ENCODE assay signal across 35 cellular contexts in the genomic region with DNA sequence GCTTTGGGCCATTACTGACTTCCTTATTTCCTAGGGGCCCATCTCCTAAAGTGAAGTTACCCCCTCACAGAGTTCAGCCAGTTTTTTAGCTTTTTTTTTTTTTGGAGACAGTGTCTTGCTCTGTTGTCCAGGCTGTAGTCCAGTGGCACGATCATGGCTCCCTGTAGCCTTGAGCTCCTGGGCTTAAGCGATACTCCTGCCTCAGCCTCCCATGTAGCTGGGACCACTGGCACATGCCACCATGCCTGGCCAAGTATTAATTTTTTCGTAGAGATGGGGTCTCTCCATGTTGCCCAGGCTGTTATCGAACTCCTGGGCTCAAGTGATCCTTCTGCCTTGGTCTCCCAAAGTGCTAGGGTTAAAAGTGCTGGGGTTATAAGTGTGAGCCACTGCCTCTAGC. TPM values are rescaled to one million over a fixed set of nuclear protein-coding genes. Genes with fewer than 3 reads are reported as not detected.
"Had no signal": no experiment of that assay in that cellular context is flagged by ENCODE, and none has a peak within 500 bp of the region (broad histone marks: within the 10 kb centered on the region; RNA-seq: fewer than 3 reads in every experiment).

No MANE protein-coding gene starts in this region.

- ATAC-seq: activated CD4-positive, alpha-beta T cell treated with anti-CD3 and anti-CD28 coated beads for 36 hours; activated CD8-positive, alpha-beta memory T cell treated with anti-CD3 and anti-CD28 coated beads, Interleukin-2, amount 10 ng/mL, durations not matched to agents 7 days and 5 days; activated CD8-positive, alpha-beta T cell treated with anti-CD3 and anti-CD28 coated beads, Interleukin-2, amount 10 ng/mL, durations not matched to agents 7 days and 5 days; activated naive CD4-positive, alpha-beta T cell treated with anti-CD3 and anti-CD28 coated beads, Interleukin-2, amount 50 U/mL, for 72 hours; esophagus mucosa; T-helper 17 cell had no signal

- H3K27ac Mint-ChIP-seq: activated CD4-positive, alpha-beta memory T cell treated with anti-CD3 and anti-CD28 coated beads for 36 hours; activated CD4-positive, alpha-beta T cell treated with anti-CD3 and anti-CD28 coated beads for 36 hours; activated CD4-positive, alpha-beta T cell treated with anti-CD3 and anti-CD28 coated beads, Interleukin-2, amount 10 ng/mL, durations not matched to agents 24 days and 14 days; activated CD8-positive, alpha-beta memory T cell treated with anti-CD3 and anti-CD28 coated beads, Interleukin-2, amount 10 ng/mL, durations not matched to agents 7 days and 5 days; activated CD8-positive, alpha-beta T cell treated with anti-CD3 and anti-CD28 coated beads, Interleukin-2, amount 10 ng/mL, durations not matched to agents 7 days and 5 days; activated naive CD4-positive, alpha-beta T cell treated with anti-CD3 and anti-CD28 coated beads, Interleukin-2, amount 10 ng/mL, durations not matched to agents 7 days and 5 days; activated naive CD4-positive, alpha-beta T cell treated with anti-CD3 and anti-CD28 coated beads, Interleukin-2, amount 50 U/mL, for 72 hours; activated naive CD8-positive, alpha-beta T cell treated with anti-CD3 and anti-CD28 coated beads, Interleukin-2, amount 10 ng/mL, durations not matched to agents 7 days and 5 days; activated T-helper 1 cell treated with anti-CD3 and anti-CD28 coated beads, Interleukin-12 subunit alpha, Interleukin-12 subunit beta, Interleukin-2, Interleukin-4 antibody, amounts not matched to agents 30 ng/mL and 10 ng/mL and 1 ng/mL, durations not matched to agents 14 hours and 24 hours and 36 hours; activated T-helper 2 cell treated with anti-CD3 and anti-CD28 coated beads, Interferon-gamma antibody, Interleukin-2, Interleukin-4, amounts not matched to agents 10 μg/mL and 5 μg/mL and 100 μg/mL, durations not matched to agents 14 hours and 24 hours and 36 hours; dendritic cell treated with granulocyte-macrophage colony-stimulating factor and Interleukin-4, amounts not matched to agents 40 ng/mL and 50 ng/mL, for 4 days; endodermal cell; T-helper 17 cell; T-helper 2 cell treated with Interferon-gamma antibody and Interleukin-4, amounts not matched to agents 5 μg/mL and 100 μg/mL, for 36 hours had no signal

- H3K36me3 Mint-ChIP-seq: activated CD4-positive, alpha-beta memory T cell treated with anti-CD3 and anti-CD28 coated beads for 36 hours; activated CD8-positive, alpha-beta memory T cell treated with anti-CD3 and anti-CD28 coated beads, Interleukin-2, amount 10 ng/mL, durations not matched to agents 7 days and 5 days; activated naive CD4-positive, alpha-beta T cell treated with anti-CD3 and anti-CD28 coated beads, Interleukin-2, amount 10 ng/mL, durations not matched to agents 7 days and 5 days; activated naive CD4-positive, alpha-beta T cell treated with anti-CD3 and anti-CD28 coated beads, Interleukin-2, amount 50 U/mL, for 72 hours; activated naive CD8-positive, alpha-beta T cell treated with anti-CD3 and anti-CD28 coated beads, Interleukin-2, amount 10 ng/mL, durations not matched to agents 7 days and 5 days; brain had no signal

- H3K27ac ChIP-seq: breast epithelium, cardiac muscle cell, coronary artery, dorsolateral prefrontal cortex, WERI-Rb-1 had no signal

- H3K9me3 ChIP-seq: ascending aorta, breast epithelium had no signal

- H3K27me3 ChIP-seq: ascending aorta, breast epithelium, cardiac muscle cell, dorsolateral prefrontal cortex had no signal

- H3K4me3 Mint-ChIP-seq: activated CD4-positive, alpha-beta memory T cell treated with anti-CD3 and anti-CD28 coated beads for 36 hours; activated CD4-positive, alpha-beta T cell treated with anti-CD3 and anti-CD28 coated beads for 36 hours; activated CD4-positive, alpha-beta T cell treated with anti-CD3 and anti-CD28 coated beads, Interleukin-2, amount 10 ng/mL, durations not matched to agents 24 days and 14 days; activated CD8-positive, alpha-beta memory T cell treated with anti-CD3 and anti-CD28 coated beads, Interleukin-2, amount 10 ng/mL, durations not matched to agents 7 days and 5 days; activated CD8-positive, alpha-beta T cell treated with anti-CD3 and anti-CD28 coated beads, Interleukin-2, amount 10 ng/mL, durations not matched to agents 7 days and 5 days; activated naive CD4-positive, alpha-beta T cell treated with anti-CD3 and anti-CD28 coated beads, Interleukin-2, amount 10 ng/mL, durations not matched to agents 7 days and 5 days; activated naive CD8-positive, alpha-beta T cell treated with anti-CD3 and anti-CD28 coated beads, Interleukin-2, amount 10 ng/mL, durations not matched to agents 7 days and 5 days; activated T-helper 1 cell treated with anti-CD3 and anti-CD28 coated beads, Interleukin-12 subunit alpha, Interleukin-12 subunit beta, Interleukin-2, Interleukin-4 antibody, amounts not matched to agents 30 ng/mL and 10 ng/mL and 1 ng/mL, durations not matched to agents 14 hours and 24 hours and 36 hours; brain; dendritic cell treated with granulocyte-macrophage colony-stimulating factor and Interleukin-4, amounts not matched to agents 40 ng/mL and 50 ng/mL, for 4 days; endodermal cell; T-helper 17 cell; T-helper 2 cell treated with Interferon-gamma antibody and Interleukin-4, amounts not matched to agents 5 μg/mL and 100 μg/mL, for 36 hours had no signal

- DNase-seq: activated CD4-positive, alpha-beta memory T cell treated with anti-CD3 and anti-CD28 coated beads for 36 hours; activated CD4-positive, alpha-beta T cell treated with anti-CD3 and anti-CD28 coated beads for 36 hours; activated CD4-positive, alpha-beta T cell treated with anti-CD3 and anti-CD28 coated beads, Interleukin-2, amount 10 ng/mL, durations not matched to agents 24 days and 14 days; activated CD4-positive, CD25-positive, alpha-beta regulatory T cell; activated CD4-positive, CD25-positive, alpha-beta regulatory T cell treated with anti-CD3 and anti-CD28 coated beads, Interleukin-2, amount 50 U/mL, for 72 hours; activated CD8-positive, alpha-beta memory T cell treated with anti-CD3 and anti-CD28 coated beads, Interleukin-2, amount 10 ng/mL, durations not matched to agents 7 days and 5 days; activated CD8-positive, alpha-beta memory T cell treated with anti-CD3 and anti-CD28 coated beads, Interleukin-2, amount 50 U/mL, for 4 hours; activated CD8-positive, alpha-beta T cell treated with anti-CD3 and anti-CD28 coated beads, Interleukin-2, amount 10 ng/mL, durations not matched to agents 7 days and 5 days; activated effector memory CD4-positive, alpha-beta T cell treated with anti-CD3 and anti-CD28 coated beads, Interleukin-2, amount 50 U/mL, for 16 hours; activated naive CD4-positive, alpha-beta T cell treated with anti-CD3 and anti-CD28 coated beads, Interleukin-2, amount 10 ng/mL, durations not matched to agents 7 days and 5 days; activated naive CD8-positive, alpha-beta T cell treated with anti-CD3 and anti-CD28 coated beads, Interleukin-2, amount 10 ng/mL, durations not matched to agents 7 days and 5 days; activated T-cell treated with anti-CD3 and anti-CD28 coated beads, Interleukin-2, amount 50 U/mL, for 1 hour; activated T-cell treated with anti-CD3 and anti-CD28 coated beads, Interleukin-2, amount 50 U/mL, for 48 hours; central memory CD4-positive, alpha-beta T cell; cerebellar nuclear complex; dorsolateral prefrontal cortex; effector memory CD4-positive, alpha-beta T cell; endodermal cell; head of caudate nucleus; T-helper 1 cell; T-helper 17 cell; T1000; WERI-Rb-1 had no signal

- H3K9me3 Mint-ChIP-seq: activated CD4-positive, alpha-beta memory T cell treated with anti-CD3 and anti-CD28 coated beads for 36 hours; activated CD4-positive, alpha-beta T cell treated with anti-CD3 and anti-CD28 coated beads, Interleukin-2, amount 10 ng/mL, durations not matched to agents 24 days and 14 days; activated naive CD4-positive, alpha-beta T cell treated with anti-CD3 and anti-CD28 coated beads, Interleukin-2, amount 10 ng/mL, durations not matched to agents 7 days and 5 days; activated naive CD4-positive, alpha-beta T cell treated with anti-CD3 and anti-CD28 coated beads, Interleukin-2, amount 50 U/mL, for 72 hours; activated naive CD8-positive, alpha-beta T cell treated with anti-CD3 and anti-CD28 coated beads, Interleukin-2, amount 10 ng/mL, durations not matched to agents 7 days and 5 days; activated T-helper 1 cell treated with anti-CD3 and anti-CD28 coated beads, Interleukin-12 subunit alpha, Interleukin-12 subunit beta, Interleukin-2, Interleukin-4 antibody, amounts not matched to agents 30 ng/mL and 10 ng/mL and 1 ng/mL, durations not matched to agents 14 hours and 24 hours and 36 hours; activated T-helper 2 cell treated with anti-CD3 and anti-CD28 coated beads, Interferon-gamma antibody, Interleukin-2, Interleukin-4, amounts not matched to agents 10 μg/mL and 5 μg/mL and 100 μg/mL, durations not matched to agents 14 hours and 24 hours and 36 hours; dendritic cell treated with granulocyte-macrophage colony-stimulating factor and Interleukin-4, amounts not matched to agents 40 ng/mL and 50 ng/mL, for 4 days; endodermal cell; T-helper 2 cell treated with Interferon-gamma antibody and Interleukin-4, amounts not matched to agents 5 μg/mL and 100 μg/mL, for 36 hours had no signal

- H3K36me3 ChIP-seq: ascending aorta, breast epithelium, cardiac muscle cell, WERI-Rb-1 had no signal

- H3K4me1 Mint-ChIP-seq: activated CD4-positive, alpha-beta T cell treated with anti-CD3 and anti-CD28 coated beads for 36 hours; activated CD4-positive, alpha-beta T cell treated with anti-CD3 and anti-CD28 coated beads, Interleukin-2, amount 10 ng/mL, durations not matched to agents 24 days and 14 days; activated CD8-positive, alpha-beta memory T cell treated with anti-CD3 and anti-CD28 coated beads, Interleukin-2, amount 10 ng/mL, durations not matched to agents 7 days and 5 days; activated naive CD4-positive, alpha-beta T cell treated with anti-CD3 and anti-CD28 coated beads, Interleukin-2, amount 10 ng/mL, durations not matched to agents 7 days and 5 days; activated naive CD8-positive, alpha-beta T cell treated with anti-CD3 and anti-CD28 coated beads, Interleukin-2, amount 10 ng/mL, durations not matched to agents 7 days and 5 days; brain; endodermal cell had no signal

- H3K27me3 Mint-ChIP-seq: activated CD4-positive, alpha-beta memory T cell treated with anti-CD3 and anti-CD28 coated beads for 36 hours; activated CD4-positive, alpha-beta T cell treated with anti-CD3 and anti-CD28 coated beads for 36 hours had no signal

- H3K4me3 ChIP-seq: ascending aorta, breast epithelium, cardiac muscle cell, coronary artery, dorsolateral prefrontal cortex had no signal

RNA-seq across cellular contexts. Expression of gene IL34, which starts 49.2 kb away (rescaled TPM):
- total RNA-seq: activated CD4-positive, alpha-beta memory T cell treated with anti-CD3 and anti-CD28 coated beads for 36 hours; activated CD4-positive, alpha-beta T cell treated with anti-CD3 and anti-CD28 coated beads for 36 hours; activated CD8-positive, alpha-beta memory T cell treated with anti-CD3 and anti-CD28 coated beads for 36 hours; activated CD8-positive, alpha-beta memory T cell treated with anti-CD3 and anti-CD28 coated beads, Interleukin-2, amount 10 ng/mL, durations not matched to agents 7 days and 5 days; activated naive CD4-positive, alpha-beta T cell treated with anti-CD3 and anti-CD28 coated beads, Interleukin-2, amount 50 U/mL, for 72 hours; activated T-helper 1 cell treated with anti-CD3 and anti-CD28 coated beads, Interleukin-12 subunit alpha, Interleukin-12 subunit beta, Interleukin-2, Interleukin-4 antibody, amounts not matched to agents 30 ng/mL and 10 ng/mL and 1 ng/mL, durations not matched to agents 14 hours and 24 hours and 36 hours; activated T-helper 2 cell treated with anti-CD3 and anti-CD28 coated beads, Interferon-gamma antibody, Interleukin-2, Interleukin-4, amounts not matched to agents 10 μg/mL and 5 μg/mL and 100 μg/mL, durations not matched to agents 14 hours and 24 hours and 36 hours; cardiac muscle cell had no signal
- polyA plus RNA-seq: cardiac muscle cell had no signal
